ENCODE assay signal across 28 cellular contexts in genomic region chr10:117355064-117355463, GRCh38.
"Had no signal": no experiment of that assay in that cellular context is flagged by ENCODE, and none has a peak within 500 bp of the region (broad histone marks: within the 10 kb centered on the region; RNA-seq: fewer than 3 reads in every experiment).

No MANE protein-coding gene starts in this region.

- H3K4me1 ChIP-seq: ascending aorta, uterus had no signal

- H3K9me3 ChIP-seq: ascending aorta, lower lobe of right lung, right lobe of liver, thoracic aorta, uterus had no signal

- H3K36me3 ChIP-seq: ascending aorta, cardiac muscle cell, lower lobe of right lung, right lobe of liver, thoracic aorta, uterus, WERI-Rb-1 had no signal

- FAIRE-seq: endothelial cell of umbilical vein had no signal

- ATAC-seq: effector memory CD8-positive, alpha-beta T cell; esophagus mucosa; left lobe of liver; lower lobe of right lung; natural killer cell treated with Interleukin-12 subunit alpha and Interleukin-12 subunit beta and Interleukin-15 and Interleukin-18, amount 100 ng/mL, for 72 hours; right lobe of liver had no signal

- DNase-seq: activated CD4-positive, alpha-beta memory T cell treated with anti-CD3 and anti-CD28 coated beads, Interleukin-2, amount 10 ng/mL, durations not matched to agents 7 days and 5 days; activated CD4-positive, alpha-beta T cell treated with anti-CD3 and anti-CD28 coated beads for 1 hour; activated CD4-positive, alpha-beta T cell treated with anti-CD3 and anti-CD28 coated beads, Interleukin-2, amount 10 ng/mL, durations not matched to agents 7 days and 5 days; activated effector memory CD4-positive, alpha-beta T cell treated with Interleukin-2 at 50 U/mL for 16 hours; activated naive CD4-positive, alpha-beta T cell treated with Interleukin-2 at 50 U/mL for 16 hours; activated naive CD8-positive, alpha-beta T cell treated with anti-CD3 and anti-CD28 coated beads, Interleukin-2, amount 10 ng/mL, durations not matched to agents 7 days and 5 days; activated T-cell treated with anti-CD3 and anti-CD28 coated beads, Interleukin-2, amount 50 U/mL, for 48 hours; effector memory CD8-positive, alpha-beta T cell; foreskin fibroblast; head of caudate nucleus; hypothalamus; immature natural killer cell; kidney; lower lobe of right lung; mesenchymal stem cell; right lobe of liver; stimulated activated CD4-positive, alpha-beta T cell treated with anti-CD3 and anti-CD28 coated beads, Interleukin-4, amount 100 ng/mL, for 1 hour; T-helper 9 cell; uterus; WERI-Rb-1 had no signal

- H3K4me3 ChIP-seq: ascending aorta, cardiac muscle cell, coronary artery, lower lobe of right lung, right lobe of liver, thoracic aorta, uterus had no signal

- H3K27me3 ChIP-seq: ascending aorta, cardiac muscle cell, right lobe of liver, uterus had no signal

- H3K27ac ChIP-seq: ascending aorta, cardiac muscle cell, coronary artery, lower lobe of right lung, right lobe of liver, thoracic aorta, uterus, WERI-Rb-1 had no signal
